In the genomic region with DNA sequence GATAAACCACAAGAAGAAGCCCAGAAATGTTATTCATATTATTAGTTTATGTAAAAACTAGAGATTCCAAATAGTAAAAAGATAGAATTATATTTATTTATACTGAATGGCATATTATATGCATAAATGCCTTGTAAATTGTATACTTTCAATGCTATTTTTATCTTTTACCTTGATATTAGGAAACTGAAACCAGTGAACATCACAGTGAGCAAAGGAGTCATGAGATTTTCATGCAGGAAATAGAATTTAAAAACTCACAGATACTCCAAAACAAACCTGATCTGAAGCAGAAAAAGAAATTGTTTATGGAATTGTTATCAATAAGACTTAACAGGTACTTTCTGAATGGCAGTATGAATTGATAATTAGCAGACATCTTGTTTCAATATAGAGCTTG, we compare ENCODE assay signal across 23 cellular contexts.
DNase-seq lines count a peak whose midpoint lies in the region; ATAC-seq lines count a peak whose summit lies in the region.
"Had no signal": no experiment of that assay in that cellular context is flagged by ENCODE, and none has a peak within 500 bp of the region (broad histone marks: within the 10 kb centered on the region; RNA-seq: fewer than 3 reads in every experiment).

No MANE protein-coding gene starts in this region.

- ATAC-seq in GM18498 (IDR thresholded peaks at IDR 0.05; ENCODE audit: unreplicated experiment): peak; percentile 69
- ATAC-seq in GM19467 (IDR thresholded peaks at IDR 0.05; ENCODE audit: unreplicated experiment): peak; percentile 59
- peak; percentile 64 for ATAC-seq in HG02610 (IDR thresholded peaks at IDR 0.05; ENCODE audit: unreplicated experiment)
- peak; percentile 68 for ATAC-seq in HG03196 (IDR thresholded peaks at IDR 0.05; ENCODE audit: unreplicated experiment)
- no peak for ATAC-seq in left colon
- ATAC-seq in stimulated activated effector memory CD8-positive, alpha-beta T cell treated with anti-CD3 and anti-CD28 coated beads, Interleukin-12 subunit alpha, Interleukin-12 subunit beta, amount 100 ng/mL, for 72 hours: no peak
- ATAC-seq: activated T-helper 17 cell treated with anti-CD3 and anti-CD28 coated beads, Interleukin-2, amount 50 U/mL, for 72 hours; heart right ventricle; HepG2; natural killer cell; T-helper 17 cell; WTC11 had no signal

- no peak overlapping the region for H3K27ac Mint-ChIP-seq in stimulated activated effector memory CD8-positive, alpha-beta T cell treated with anti-CD3 and anti-CD28 coated beads, Interleukin-12 subunit alpha, Interleukin-12 subunit beta, amount 100 ng/mL, for 72 hours
- H3K27ac Mint-ChIP-seq: activated T-helper 17 cell treated with anti-CD3 and anti-CD28 coated beads, Interleukin-2, amount 50 U/mL, for 72 hours; natural killer cell; progenitor cell of endocrine pancreas; T-helper 17 cell; WTC11 had no signal

- H3K36me3 Mint-ChIP-seq in stimulated activated effector memory CD8-positive, alpha-beta T cell treated with anti-CD3 and anti-CD28 coated beads, Interleukin-12 subunit alpha, Interleukin-12 subunit beta, amount 100 ng/mL, for 72 hours: no peaks in the 10 kb centered on the region
- H3K36me3 Mint-ChIP-seq: natural killer cell, WTC11 had no signal

- H3K4me1 Mint-ChIP-seq in stimulated activated effector memory CD8-positive, alpha-beta T cell treated with anti-CD3 and anti-CD28 coated beads, Interleukin-12 subunit alpha, Interleukin-12 subunit beta, amount 100 ng/mL, for 72 hours: no peaks in the 10 kb centered on the region
- H3K4me1 Mint-ChIP-seq: activated T-helper 17 cell treated with anti-CD3 and anti-CD28 coated beads, Interleukin-2, amount 50 U/mL, for 72 hours; natural killer cell; T-helper 17 cell had no signal

- intact Hi-C loops in left colon (cut with DNase I, micrococcal nuclease): no loop called here

- H3K4me3 Mint-ChIP-seq in stimulated activated effector memory CD8-positive, alpha-beta T cell treated with anti-CD3 and anti-CD28 coated beads, Interleukin-12 subunit alpha, Interleukin-12 subunit beta, amount 100 ng/mL, for 72 hours: no peak overlapping the region
- H3K4me3 Mint-ChIP-seq: activated T-helper 17 cell treated with anti-CD3 and anti-CD28 coated beads, Interleukin-2, amount 50 U/mL, for 72 hours; natural killer cell; T-helper 17 cell; WTC11 had no signal

- no peaks in the 10 kb centered on the region for H3K9me3 Mint-ChIP-seq in stimulated activated effector memory CD8-positive, alpha-beta T cell treated with anti-CD3 and anti-CD28 coated beads, Interleukin-12 subunit alpha, Interleukin-12 subunit beta, amount 100 ng/mL, for 72 hours
- H3K9me3 Mint-ChIP-seq: activated T-helper 17 cell treated with anti-CD3 and anti-CD28 coated beads, Interleukin-2, amount 50 U/mL, for 72 hours; WTC11 had no signal

- DNase-seq in stimulated activated CD4-positive, alpha-beta T cell treated with anti-CD3 and anti-CD28 coated beads, Interleukin-4, amount 100 ng/mL, for 4 hours: no peak
- DNase-seq in left colon: no peak
- DNase-seq in stimulated activated effector memory CD8-positive, alpha-beta T cell treated with anti-CD3 and anti-CD28 coated beads, Interleukin-12 subunit alpha, Interleukin-12 subunit beta, amount 100 ng/mL, for 72 hours (ENCODE audit: low spot score in 2 of 2): no peak
- no peak for DNase-seq in NCI-H226
- DNase-seq: activated CD8-positive, alpha-beta memory T cell treated with anti-CD3 and anti-CD28 coated beads for 24 hours; DMS 273 treated with DMSO at 0.1 percent for 48 hours; effector memory CD4-positive, alpha-beta T cell; heart right ventricle; mammary epithelial cell; natural killer cell; NCI-H1694; NCI-H345; Right ventricle myocardium superior; stimulated activated naive CD4-positive, alpha-beta T cell treated with Interleukin-2 at 50 U/mL for 16 hours; T-helper 17 cell had no signal

Comparison
In these comparisons a context has a peak if more than half of its experiments do, and no peak if none do; other contexts are left out.
1. ATAC-seq: peak in GM18498 (single experiment), GM19467 (single experiment), HG02610 (single experiment) and HG03196 (single experiment); none in left colon (single experiment) and stimulated activated effector memory CD8-positive, alpha-beta T cell treated with anti-CD3 and anti-CD28 coated beads, Interleukin-12 subunit alpha, Interleukin-12 subunit beta, amount 100 ng/mL, for 72 hours (single experiment).